14 cellular contexts compared by ENCODE assay signal in genomic region chr14:102985665-102986064, GRCh38.
DNase-seq lines count a peak whose midpoint lies in the region; ATAC-seq and TF ChIP-seq lines count a peak whose summit lies in the region.
"Had no signal": no experiment of that assay in that cellular context is flagged by ENCODE, and none has a peak within 500 bp of the region (broad histone marks: within the 10 kb centered on the region; RNA-seq: fewer than 3 reads in every experiment).

No MANE protein-coding gene starts in this region.

- H3K9me3 Mint-ChIP-seq in Calu3 (ENCODE audit: low read depth, unreplicated experiment), result peaks cover 4% of the 10 kb centered on the region

- H3K4me1 Mint-ChIP-seq in Calu3 (ENCODE audit: low read depth, unreplicated experiment), result peaks cover 17% of the 10 kb centered on the region

- H3K36me3 Mint-ChIP-seq in Calu3 (ENCODE audit: insufficient read depth, unreplicated experiment), result peaks cover 62% of the 10 kb centered on the region

- DNase-seq in GM12864 (ENCODE audit: low read depth) (peak; percentile 46), medulla oblongata (ENCODE audit: extremely low spot score) (peak; percentile 60), NCI-H2081 treated with DMSO at 0.1 percent for 48 hours (lab: John Stamatoyannopoulos, UW) (no peak), Calu3 (no peak), testis (no peak)
- DNase-seq: activated naive CD4-positive, alpha-beta T cell treated with anti-CD3 and anti-CD28 coated beads, Interleukin-2, amount 50 U/mL, for 16 hours; DMS 273 treated with DMSO at 0.1 percent for 48 hours; kidney; nephron progenitor cell; T1000 had no signal

- no peaks in the 10 kb centered on the region for H3K27me3 Mint-ChIP-seq in Calu3 (ENCODE audit: unreplicated experiment)
- H3K27me3 Mint-ChIP-seq: type B pancreatic cell had no signal

- no peak for TF ChIP-seq POLR2A in testis (IDR thresholded peaks at IDR 0.05)

- BruUV-seq in Calu3 (replicated peaks; lab: Mats Ljungman, UMichigan), result no TSS peak

- no peaks in the 10 kb centered on the region for H3K36me3 ChIP-seq in testis (ENCODE audit: low read depth, missing control alignments)

- no peak overlapping the region for H3K27ac Mint-ChIP-seq in Calu3 (ENCODE audit: unreplicated experiment)
- H3K27ac Mint-ChIP-seq: nephron progenitor cell, type B pancreatic cell had no signal

- no peaks in the 10 kb centered on the region for H3K4me1 ChIP-seq in testis

- H3K4me3 Mint-ChIP-seq in Calu3 (ENCODE audit: low read depth, unreplicated experiment), result no peak overlapping the region
- H3K4me3 Mint-ChIP-seq: nephron progenitor cell, type B pancreatic cell had no signal

- H3K9me3 ChIP-seq in testis, result no peaks in the 10 kb centered on the region

- ATAC-seq in GM19395 (IDR thresholded peaks at IDR 0.05; ENCODE audit: unreplicated experiment) (peak; percentile 82), HG03520 (IDR thresholded peaks at IDR 0.05; ENCODE audit: unreplicated experiment) (peak; percentile 51), HG02571 (IDR thresholded peaks at IDR 0.05; ENCODE audit: unreplicated experiment) (no peak)

- no peak overlapping the region for H3K27ac ChIP-seq in testis

- 55 to 63% methylated on average over 10 of the region's 10 CpGs for WGBS in testis, 2 donors

- CTCF ChIA-PET in Calu3 (lab: Charles Lee), result no interaction called here

- H3K27me3 ChIP-seq in testis, result no peaks in the 10 kb centered on the region

- H3K4me3 ChIP-seq in GM12864 (ENCODE audit: low read depth, low read length) (no peak overlapping the region), testis (no peak overlapping the region)

- peak; percentile 8 for TF ChIP-seq CTCF in GM12864 (IDR thresholded peaks at IDR 0.05; ENCODE audit: low read depth, low read length, missing control alignments)
- TF ChIP-seq CTCF in Calu3 (IDR thresholded peaks at IDR 0.05; ENCODE audit: unreplicated experiment), result no peak
- TF ChIP-seq CTCF in testis (IDR thresholded peaks at IDR 0.05), result no peak

- intact Hi-C loops in Calu3 (cut with micrococcal nuclease; ENCODE audit: unreplicated experiment) (no loop called here), testis (cut with DNase I; ENCODE audit: low total_unique reads) (no loop called here)

Comparison
In these comparisons a context has a peak if more than half of its experiments do, and no peak if none do; other contexts are left out.
1. DNase-seq: peak in GM12864 (single experiment) and medulla oblongata (single experiment); none in NCI-H2081 treated with DMSO at 0.1 percent for 48 hours (single experiment), Calu3 (single experiment) and testis (single experiment).